8 cellular contexts compared by ENCODE assay signal in the genomic region with DNA sequence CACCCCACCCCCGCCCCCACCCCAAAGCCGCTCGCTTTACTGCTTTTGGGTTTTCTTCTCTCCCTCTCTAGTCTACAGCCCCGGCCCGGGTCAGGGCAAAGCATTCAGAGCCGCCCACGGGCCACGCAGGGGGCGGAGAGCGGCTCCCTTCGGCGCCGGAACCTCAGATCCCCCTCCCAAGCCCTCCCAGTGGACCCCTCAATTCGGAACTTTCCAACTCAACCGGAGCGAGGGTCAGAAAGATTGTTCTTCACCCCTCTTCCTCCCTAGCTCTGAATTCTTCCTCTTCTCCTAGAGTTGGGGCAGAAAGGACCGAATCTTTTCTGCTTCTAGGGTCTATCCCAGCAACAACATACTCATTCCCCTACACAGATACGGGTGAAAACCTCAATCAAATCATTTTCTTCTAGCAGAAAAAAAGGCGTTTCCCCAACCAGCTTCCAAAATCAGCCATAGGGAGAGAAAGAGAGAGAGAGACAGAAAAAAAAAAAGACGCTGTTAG. TPM values are rescaled to one million over a fixed set of nuclear protein-coding genes. Genes with fewer than 3 reads are reported as not detected.
A peak's percentile ranks its signal among the peaks of the same experiment; 100 is the strongest.
DNase-seq lines count a peak whose midpoint lies in the region; ATAC-seq, FAIRE-seq and TF ChIP-seq lines count a peak whose summit lies in the region.

No MANE protein-coding gene starts in this region.

- H3K27ac ChIP-seq in left ventricle myocardium inferior (replicated peaks) (peak overlapping the region; percentile 90), spleen (peak overlapping the region; percentile 85 to 94 (median 88))

- H3K4me3 ChIP-seq in left ventricle myocardium inferior (peak overlapping the region; percentile 74), spleen (peak overlapping the region; percentile 48 to 79 (median 67))

- no peak for FAIRE-seq in urothelium cell line (lab: Jason Lieb, UNC)

- peaks cover 15% of the 10 kb centered on the region for H3K27me3 Mint-ChIP-seq in activated T-cell treated with anti-CD3 and anti-CD28 coated beads, Interleukin-2, amount 50 U/mL, for 4 hours (ENCODE audit: low read depth)

- H3K36me3 Mint-ChIP-seq in activated T-cell treated with anti-CD3 and anti-CD28 coated beads, Interleukin-2, amount 50 U/mL, for 4 hours (ENCODE audit: insufficient read depth): no peaks in the 10 kb centered on the region

- no peaks in the 10 kb centered on the region for H3K36me3 ChIP-seq in left ventricle myocardium inferior
- no peaks in the 10 kb centered on the region for H3K36me3 ChIP-seq in spleen

- WGBS in spleen, 5 donors: 1 to 5% (median 2%) methylated on average over 19 to 20 of the region's 20 CpGs

- intact Hi-C loops in left ventricle myocardium inferior (cut with micrococcal nuclease): no loop called here
- intact Hi-C loops in spleen (cut with DNase I; ENCODE audit: low total_unique reads): no loop called here

- peak overlapping the region; percentile 96 for H3K4me3 Mint-ChIP-seq in activated T-cell treated with anti-CD3 and anti-CD28 coated beads, Interleukin-2, amount 50 U/mL, for 4 hours

- no peaks in the 10 kb centered on the region for H3K9me3 ChIP-seq in left ventricle myocardium inferior (replicated peaks)
- no peaks in the 10 kb centered on the region for H3K9me3 ChIP-seq in spleen

- H3K27me3 ChIP-seq in left ventricle myocardium inferior (ENCODE audit: low read depth): peaks cover 100% of the 10 kb centered on the region
- H3K27me3 ChIP-seq in spleen (replicated peaks in 1 of 7): peaks cover 0 to 90% (median 37%) of the 10 kb centered on the region in 7 donors

- TF ChIP-seq POLR2A in spleen (IDR thresholded peaks at IDR 0.05): no peak

- no peaks in the 10 kb centered on the region for H3K9me3 Mint-ChIP-seq in activated T-cell treated with anti-CD3 and anti-CD28 coated beads, Interleukin-2, amount 50 U/mL, for 4 hours

- peaks cover 56% of the 10 kb centered on the region for H3K4me1 Mint-ChIP-seq in activated T-cell treated with anti-CD3 and anti-CD28 coated beads, Interleukin-2, amount 50 U/mL, for 4 hours (ENCODE audit: low read depth)

- peak; percentile 18 for DNase-seq in activated T-cell treated with anti-CD3 and anti-CD28 coated beads, Interleukin-2, amount 50 U/mL, for 4 hours
- DNase-seq in left ventricle myocardium inferior (peak; percentile 44), spleen (no peak), urothelium cell line (ENCODE audit: low spot score) (no peak), left lobe of liver (ENCODE audit: low spot score) (no peak), NCI-H2196 treated with DMSO at 0.1 percent for 48 hours (lab: John Stamatoyannopoulos, UW; ENCODE audit: unreplicated experiment) (no peak)

- H3K4me1 ChIP-seq in left ventricle myocardium inferior: peaks cover 46% of the 10 kb centered on the region
- H3K4me1 ChIP-seq in spleen: peaks cover 2 to 89% (median 48%) of the 10 kb centered on the region in 6 donors

- TF ChIP-seq CTCF in left ventricle myocardium inferior (IDR thresholded peaks at IDR 0.05; ENCODE audit: borderline replicate concordance) (no peak), spleen (IDR thresholded peaks at IDR 0.05 in 8 of 11, conservative IDR thresholded peaks at IDR 0.05 in 3 of 11) (no peak)

- ATAC-seq in HG03097 (IDR thresholded peaks at IDR 0.05; ENCODE audit: low FRiP score, unreplicated experiment) (peak; percentile 20), left lobe of liver (no peak), HG02678 (IDR thresholded peaks at IDR 0.05; ENCODE audit: unreplicated experiment) (no peak)
- ATAC-seq in activated T-cell treated with anti-CD3 and anti-CD28 coated beads, Interleukin-2, amount 50 U/mL, for 4 hours: peak; percentile 33 to 54

RNA-seq across cellular contexts. Expression of a gene that starts 1.0 kb away (rescaled TPM):
- 10 to 100 TPM; 12.9 to 21.3 (median 12.9) TPM for total RNA-seq in activated T-cell treated with anti-CD3 and anti-CD28 coated beads, Interleukin-2, amount 50 U/mL, for 4 hours
- 1.9 TPM for total RNA-seq in left ventricle myocardium inferior
- total RNA-seq in spleen: 10 to 100 TPM in 4 of 7 donors, 1 to 10 TPM in 3; 5.9 to 21.9 (median 10.2) TPM
- 1 to 10 TPM; 7.2 to 8.2 (median 8.0) TPM for polyA plus RNA-seq in spleen
- 2.3 TPM for total RNA-seq in left lobe of liver

RNA-seq across cellular contexts. Expression of a gene that starts 13.1 kb away (rescaled TPM):
- not detected for total RNA-seq in activated T-cell treated with anti-CD3 and anti-CD28 coated beads, Interleukin-2, amount 50 U/mL, for 4 hours
- total RNA-seq in left ventricle myocardium inferior: not detected
- not detected for total RNA-seq in spleen
- polyA plus RNA-seq in spleen: under 1 TPM in 1 of 3 donors, not detected in 2; 0.06 TPM
- total RNA-seq in left lobe of liver: not detected

RNA-seq across cellular contexts. Expression of a gene that starts 34.2 kb away (rescaled TPM):
- 1 to 10 TPM in 2 of 3 donors, under 1 TPM in 1; 0.94 to 1.6 (median 1.4) TPM for total RNA-seq in activated T-cell treated with anti-CD3 and anti-CD28 coated beads, Interleukin-2, amount 50 U/mL, for 4 hours
- total RNA-seq in left ventricle myocardium inferior (0.25 TPM), spleen (1 to 10 TPM; 1.9 to 6.4 (median 3.6) TPM), left lobe of liver (1.1 TPM)
- 1 to 10 TPM; 2.3 to 2.7 (median 2.4) TPM for polyA plus RNA-seq in spleen

RNA-seq across cellular contexts. Expression of a gene that starts 46.1 kb away (rescaled TPM):
- 1 to 10 TPM in 1 of 3 donors, under 1 TPM in 2; 0.50 to 1.0 (median 0.81) TPM for total RNA-seq in activated T-cell treated with anti-CD3 and anti-CD28 coated beads, Interleukin-2, amount 50 U/mL, for 4 hours
- total RNA-seq in left ventricle myocardium inferior (0.91 TPM), spleen (10 to 100 TPM in 4 of 7 donors, 1 to 10 TPM in 3; 6.8 to 23.1 (median 10.4) TPM), left lobe of liver (1.9 TPM)
- 1 to 10 TPM; 3.6 to 7.8 (median 6.5) TPM for polyA plus RNA-seq in spleen

RNA-seq across cellular contexts. Expression of a gene that starts 49.7 kb away (rescaled TPM):
- total RNA-seq in activated T-cell treated with anti-CD3 and anti-CD28 coated beads, Interleukin-2, amount 50 U/mL, for 4 hours: under 1 TPM in 1 of 3 donors, not detected in 2; 0.08 TPM
- not detected for total RNA-seq in left ventricle myocardium inferior
- 1 to 10 TPM in 3 of 7 donors, under 1 TPM in 4; 0.43 to 2.6 (median 0.67) TPM for total RNA-seq in spleen
- 1 to 10 TPM in 2 of 3 donors, under 1 TPM in 1; 0.91 to 1.5 (median 1.3) TPM for polyA plus RNA-seq in spleen
- 0.55 TPM for total RNA-seq in left lobe of liver

Comparison
In these comparisons a context has a peak if more than half of its experiments do, and no peak if none do; other contexts are left out.
1. ATAC-seq: peak in HG03097 (single experiment) and activated T-cell treated with anti-CD3 and anti-CD28 coated beads, Interleukin-2, amount 50 U/mL, for 4 hours (2 of 2); none in left lobe of liver (single experiment) and HG02678 (single experiment).
2. DNase-seq: peak in activated T-cell treated with anti-CD3 and anti-CD28 coated beads, Interleukin-2, amount 50 U/mL, for 4 hours (single experiment) and left ventricle myocardium inferior (single experiment); none in spleen (single experiment), urothelium cell line (single experiment), left lobe of liver (single experiment) and NCI-H2196 treated with DMSO at 0.1 percent for 48 hours (single experiment).